17 cellular contexts compared by ENCODE assay signal in genomic region chrX:86051741-86052140, GRCh38. TPM values are rescaled to one million over a fixed set of nuclear protein-coding genes. Genes with fewer than 3 reads are reported as not detected.
DNase-seq lines count a peak whose midpoint lies in the region; TF ChIP-seq lines count a peak whose summit lies in the region.
"Had no signal": no experiment of that assay in that cellular context is flagged by ENCODE, and none has a peak within 500 bp of the region (broad histone marks: within the 10 kb centered on the region; RNA-seq: fewer than 3 reads in every experiment).

No MANE protein-coding gene starts in this region.

- H3K79me2 ChIP-seq in neural progenitor cell (ENCODE audit: low read depth), result peaks cover 5% of the 10 kb centered on the region

- POLR2A ChIA-PET in Caco-2 (lab: Charles Lee), result no interaction called here

- H2AFZ ChIP-seq in neural progenitor cell (replicated peaks), result no peak overlapping the region
- H2AFZ ChIP-seq: GM23248 had no signal

- H3K36me3 ChIP-seq in neural progenitor cell (no peaks in the 10 kb centered on the region), Caco-2 (ENCODE audit: control insufficient read depth, insufficient read depth, low read length) (no peaks in the 10 kb centered on the region)

- H3K9me3 ChIP-seq in neural progenitor cell (ENCODE audit: low read depth) (peaks cover 6% of the 10 kb centered on the region), Caco-2 (no peaks in the 10 kb centered on the region)
- H3K9me3 ChIP-seq: A549 had no signal

- no peaks in the 10 kb centered on the region for H3K27me3 ChIP-seq in neural progenitor cell
- H3K27me3 ChIP-seq in Caco-2 (replicated peaks; ENCODE audit: control insufficient read depth, insufficient read depth, low read length), result no peaks in the 10 kb centered on the region

- CTCF ChIA-PET in Caco-2 (lab: Charles Lee), result no interaction called here

- intact Hi-C loops in Caco-2 (cut with micrococcal nuclease; ENCODE audit: unreplicated experiment), result no loop called here

- H3K36me3 Mint-ChIP-seq in neural progenitor cell (no peaks in the 10 kb centered on the region), Caco-2 (ENCODE audit: insufficient read depth, unreplicated experiment) (no peaks in the 10 kb centered on the region)
- H3K36me3 Mint-ChIP-seq: CD4-positive, alpha-beta memory T cell had no signal

- no peak overlapping the region for H3K4me3 ChIP-seq in astrocyte of the cerebellum (ENCODE audit: low read depth, low read length)
- H3K4me3 ChIP-seq in neural progenitor cell, result no peak overlapping the region
- no peak overlapping the region for H3K4me3 ChIP-seq in retinal pigment epithelial cell (ENCODE audit: low read length)
- no peak overlapping the region for H3K4me3 ChIP-seq in Caco-2 (ENCODE audit: low read depth, low read length)
- H3K4me3 ChIP-seq: A549, GM23248 had no signal

- BruUV-seq in Caco-2 (replicated peaks; lab: Mats Ljungman, UMichigan), result no TSS peak

- no peak overlapping the region for H3K4me2 ChIP-seq in neural progenitor cell
- H3K4me2 ChIP-seq: A549 had no signal

- no peak for TF ChIP-seq CTCF in astrocyte of the cerebellum (IDR thresholded peaks at IDR 0.05; ENCODE audit: low read depth, low read length, missing control alignments)
- TF ChIP-seq CTCF in neural progenitor cell (IDR thresholded peaks at IDR 0.05), result no peak
- TF ChIP-seq CTCF in retinal pigment epithelial cell (conservative IDR thresholded peaks at IDR 0.05; ENCODE audit: low read depth, low read length), result no peak
- no peak for TF ChIP-seq CTCF in Caco-2 (IDR thresholded peaks at IDR 0.05; ENCODE audit: insufficient read depth in 1 of 2, low read depth in 1 of 2, low read length in 1 of 2, severe bottlenecking in 1 of 2, unreplicated experiment in 1 of 2)

- peaks cover 5% of the 10 kb centered on the region for H3K27me3 Mint-ChIP-seq in neural progenitor cell (ENCODE audit: insufficient read depth, low read depth)
- no peaks in the 10 kb centered on the region for H3K27me3 Mint-ChIP-seq in Caco-2 (ENCODE audit: insufficient read depth, unreplicated experiment)

- no peak overlapping the region for H3K9ac ChIP-seq in neural progenitor cell
- H3K9ac ChIP-seq: GM23248 had no signal

- no peaks in the 10 kb centered on the region for H3K4me1 ChIP-seq in neural progenitor cell
- H3K4me1 ChIP-seq in Caco-2, result no peaks in the 10 kb centered on the region
- H3K4me1 ChIP-seq: A549 had no signal

- DNase-seq in M059J (ENCODE audit: low read depth) (peak; percentile 25), astrocyte of the cerebellum (ENCODE audit: low read depth) (peak; percentile 37), neural progenitor cell (ENCODE audit: low spot score) (no peak), retinal pigment epithelial cell (ENCODE audit: low read depth) (peak; percentile 10), glomerular visceral epithelial cell (ENCODE audit: extremely low spot score) (no peak), Caco-2 (no peak)
- DNase-seq in stimulated activated naive CD4-positive, alpha-beta T cell (lab: John Stamatoyannopoulos, UW), result no peak
- DNase-seq: 8988T; C1 segment of cervical spinal cord; CD4-positive, alpha-beta memory T cell; COR-L47; DMS153; DND-41; GM23248; H7; HCEC 1CT had no signal

- H3K4me3 Mint-ChIP-seq in neural progenitor cell (no peak overlapping the region), Caco-2 (ENCODE audit: unreplicated experiment) (no peak overlapping the region)
- H3K4me3 Mint-ChIP-seq: CD4-positive, alpha-beta memory T cell had no signal

- peaks cover 2% of the 10 kb centered on the region for H3K4me1 Mint-ChIP-seq in neural progenitor cell
- no peaks in the 10 kb centered on the region for H3K4me1 Mint-ChIP-seq in Caco-2 (ENCODE audit: low read depth, unreplicated experiment)
- H3K4me1 Mint-ChIP-seq: CD4-positive, alpha-beta memory T cell had no signal

- no peak overlapping the region for H3K27ac ChIP-seq in neural progenitor cell
- H3K27ac ChIP-seq: A549, GM23248 had no signal

- H3K9me3 Mint-ChIP-seq in neural progenitor cell (peaks cover 4% of the 10 kb centered on the region), Caco-2 (ENCODE audit: unreplicated experiment) (no peaks in the 10 kb centered on the region)

- H4K20me1 ChIP-seq in neural progenitor cell (ENCODE audit: low read depth), result no peaks in the 10 kb centered on the region

- H3F3A ChIP-seq in neural progenitor cell (ENCODE audit: low read depth), result no peaks in the 10 kb centered on the region

- in situ Hi-C loops in astrocyte of the cerebellum (cut with HindIII; ENCODE audit: low sequenced_read_pairs), result no loop called here

- peak overlapping the region; percentile 78 for H3K27ac Mint-ChIP-seq in neural progenitor cell
- H3K27ac Mint-ChIP-seq in Caco-2 (ENCODE audit: unreplicated experiment), result no peak overlapping the region
- H3K27ac Mint-ChIP-seq: CD4-positive, alpha-beta memory T cell had no signal

RNA-seq across cellular contexts. Expression of gene CHM, which starts 4.4 kb away (rescaled TPM):
- 21.1 and 23.3 TPM in 2 replicates for total RNA-seq in M059J (2014; rRNA removed; shearing (Covaris generic))
- 14.6 and 24.0 TPM in 2 replicates for total RNA-seq in neural progenitor cell (ENCODE audit: low replicate concordance)
- 16.9 and 24.0 TPM in 2 replicates for total RNA-seq in Caco-2 (2022)

Comparison
In these comparisons a context has a peak if more than half of its experiments do, and no peak if none do; other contexts are left out.
1. DNase-seq: peak in M059J (single experiment), astrocyte of the cerebellum (single experiment) and retinal pigment epithelial cell (single experiment); none in neural progenitor cell (single experiment), glomerular visceral epithelial cell (single experiment), Caco-2 (0 of 2) and stimulated activated naive CD4-positive, alpha-beta T cell (0 of 6).